Comparison of ENCODE assay signal across 9 cellular contexts in genomic region chr7:99679032-99679399, GRCh38. TPM values are rescaled to one million over a fixed set of nuclear protein-coding genes. Genes with fewer than 3 reads are reported as not detected.
DNase-seq lines count a peak whose midpoint lies in the region; ATAC-seq and TF ChIP-seq lines count a peak whose summit lies in the region.
"Had no signal": no experiment of that assay in that cellular context is flagged by ENCODE, and none has a peak within 500 bp of the region (broad histone marks: within the 10 kb centered on the region; RNA-seq: fewer than 3 reads in every experiment).

No MANE protein-coding gene starts in this region.

- H3K27ac Mint-ChIP-seq in endodermal cell = peak overlapping the region; percentile 81

- H3K4me1 ChIP-seq in endodermal cell (ENCODE audit: control insufficient read depth, insufficient read depth, low read length) = no peaks in the 10 kb centered on the region
- H3K4me1 ChIP-seq in mucosa of descending colon (ENCODE audit: low read depth) = peaks cover 2% of the 10 kb centered on the region

- H3K27me3 ChIP-seq in endodermal cell (ENCODE audit: control insufficient read depth, insufficient read depth, low read length, poor library complexity, severe bottlenecking) = no peaks in the 10 kb centered on the region

- H3K4me3 Mint-ChIP-seq in endodermal cell = no peak overlapping the region

- H3K4me3 ChIP-seq in AG10803 (ENCODE audit: low read length) (peak overlapping the region; percentile 22; the same call in 1 of the 2 replicates), endodermal cell (ENCODE audit: low read length) (no peak overlapping the region), mucosa of descending colon (peak overlapping the region; percentile 11)

- H3K36me3 ChIP-seq in endodermal cell (ENCODE audit: control insufficient read depth, insufficient read depth, low read length) = no peaks in the 10 kb centered on the region
- no peaks in the 10 kb centered on the region for H3K36me3 ChIP-seq in mucosa of descending colon (ENCODE audit: low read depth)

- TF ChIP-seq CTCF in AG10803 (conservative IDR thresholded peaks at IDR 0.05; ENCODE audit: low read length) (no peak), endodermal cell (conservative IDR thresholded peaks at IDR 0.05) (no peak), mucosa of descending colon (IDR thresholded peaks at IDR 0.05) (no peak)

- no peak overlapping the region for H3K9ac ChIP-seq in endodermal cell (ENCODE audit: extremely low read depth, low read length, poor library complexity, severe bottlenecking)

- H3K4me1 Mint-ChIP-seq in endodermal cell = peaks cover 7% of the 10 kb centered on the region

- intact Hi-C loops in mucosa of descending colon (cut with DNase I, micrococcal nuclease) (no loop called here), cardiac septum (cut with DNase I) (no loop called here)

- DNase-seq in AG10803 (ENCODE audit: low read depth) = peak; percentile 14
- peak; percentile 60 for DNase-seq in M059J (ENCODE audit: low read depth)
- DNase-seq in endodermal cell = peak; percentile 57
- peak in 2 of 3 donors; percentile 54 to 76 for DNase-seq in mucosa of descending colon
- no peak for DNase-seq in cardiac septum (ENCODE audit: low spot score)
- DNase-seq: cerebellar nuclear complex had no signal

- no peak overlapping the region for H3K27ac ChIP-seq in endodermal cell (ENCODE audit: low read depth, low read length)

- peaks cover 4% of the 10 kb centered on the region for H3K36me3 Mint-ChIP-seq in endodermal cell (ENCODE audit: low read depth)

- ATAC-seq in mucosa of descending colon (peak; percentile 95), HG02763 (IDR thresholded peaks at IDR 0.05; ENCODE audit: unreplicated experiment) (no peak), HG03108 (IDR thresholded peaks at IDR 0.05; ENCODE audit: unreplicated experiment) (no peak), GM19351 (IDR thresholded peaks at IDR 0.05; ENCODE audit: unreplicated experiment) (no peak)

- 67 to 72% methylated on average over 2 to 4 of the region's 4 CpGs for whole genome bisulfite sequencing in endodermal cell (ENCODE audit: insufficient coverage in 1 of 2, insufficient read length in 1 of 2), 2 experiments

- peaks cover 23% of the 10 kb centered on the region for H3K9me3 Mint-ChIP-seq in endodermal cell

- peaks cover 18% of the 10 kb centered on the region for H3K9me3 ChIP-seq in endodermal cell (ENCODE audit: control insufficient read depth, low read length)
- no peaks in the 10 kb centered on the region for H3K9me3 ChIP-seq in mucosa of descending colon

- H3K27me3 Mint-ChIP-seq in endodermal cell (ENCODE audit: insufficient read depth) = peaks cover 4% of the 10 kb centered on the region

RNA-seq across cellular contexts. Expression of gene CYP3A5, which starts 0.8 kb away (rescaled TPM):
- total RNA-seq in M059J (2014; rRNA removed; shearing (Covaris generic)) = 0.05 and 0.15 TPM in 2 replicates
- total RNA-seq in endodermal cell (under 1 TPM; 0.38 to 0.42 TPM), mucosa of descending colon (100 to 1,000 TPM in 2 of 3 donors, 10 to 100 TPM in 1; 73.8 to 241 (median 179) TPM), cardiac septum (0.13 TPM)
- polyA plus RNA-seq in endodermal cell (2013, experiment 1 of 2) = 0.14 TPM
- 0.12 TPM for polyA plus RNA-seq in endodermal cell (2013, experiment 2 of 2)

RNA-seq across cellular contexts. Expression of gene CYP3A7, which starts 56.0 kb away (rescaled TPM):
- total RNA-seq in M059J (2014; rRNA removed; shearing (Covaris generic)) = not detected in 2 replicates
- total RNA-seq in endodermal cell = not detected
- not detected for polyA plus RNA-seq in endodermal cell (2013, experiment 1 of 2)
- polyA plus RNA-seq in endodermal cell (2013, experiment 2 of 2) = not detected
- total RNA-seq in mucosa of descending colon = under 1 TPM in 2 of 3 donors, not detected in 1; 0.39 to 0.82 TPM
- not detected for total RNA-seq in cardiac septum

Comparison
In these comparisons a context has a peak if more than half of its experiments do, and no peak if none do; other contexts are left out.
1. RNA of gene CYP3A5, which starts 0.8 kb away (total RNA-seq): 73.8 to 241 TPM in mucosa of descending colon; 0.38 to 0.42 TPM in endodermal cell, 0.13 TPM in cardiac septum (single experiment) and 0.05 to 0.15 TPM in M059J; every median in the first group is over 10 times any median in the second.